Comparison of ENCODE assay signal across 17 cellular contexts in genomic region chr1:214009613-214010550, GRCh38. TPM values are rescaled to one million over a fixed set of nuclear protein-coding genes. Genes with fewer than 3 reads are reported as not detected.
DNase-seq lines count a peak whose midpoint lies in the region; ATAC-seq, FAIRE-seq and TF ChIP-seq lines count a peak whose summit lies in the region.
"Had no signal": no experiment of that assay in that cellular context is flagged by ENCODE, and none has a peak within 500 bp of the region (broad histone marks: within the 10 kb centered on the region; RNA-seq: fewer than 3 reads in every experiment).

No MANE protein-coding gene starts in this region.

- H2BK15ac ChIP-seq in H1 (ENCODE audit: low read length) = 0 out of 2 replicates have a peak overlapping the region, but pooled peaks have one; percentile 34

- TF ChIP-seq CTCF in left ventricle myocardium inferior (IDR thresholded peaks at IDR 0.05; ENCODE audit: borderline replicate concordance) = no peak
- no peak for TF ChIP-seq CTCF in heart right ventricle (IDR thresholded peaks at IDR 0.05)
- TF ChIP-seq CTCF in H1 (IDR thresholded peaks at IDR 0.05; ENCODE audit: control extremely low read depth in 1 of 3, insufficient read depth in 1 of 3, low read depth in 1 of 3, low read length in 3 of 3) = no peak
- TF ChIP-seq CTCF in neural crest cell (conservative IDR thresholded peaks at IDR 0.05) = no peak
- no peak for TF ChIP-seq CTCF in mammary epithelial cell (conservative IDR thresholded peaks at IDR 0.05 in 1 of 2, IDR thresholded peaks at IDR 0.05 in 1 of 2; ENCODE audit: extremely low read depth in 1 of 2, insufficient read depth in 1 of 2, low read depth in 1 of 2, low read length in 2 of 2)

- in situ Hi-C loops in mammary epithelial cell (cut with MboI; ENCODE audit: low sequenced_read_pairs in 2 of 2) = no loop called here

- H3K23me2 ChIP-seq in H1 (ENCODE audit: low read depth, low read length) = no peaks in the 10 kb centered on the region

- no peak overlapping the region for H3K4me2 ChIP-seq in H1 (ENCODE audit: insufficient read depth in 1 of 2, low read depth in 2 of 2, low read length in 2 of 2)
- H3K4me2 ChIP-seq in mammary epithelial cell (ENCODE audit: insufficient read depth, low read depth, low read length) = no peak overlapping the region
- H3K4me2 ChIP-seq: PC-9 had no signal

- no peak overlapping the region for H3K4me3 ChIP-seq in left ventricle myocardium inferior
- H3K4me3 ChIP-seq in heart right ventricle = no peak overlapping the region
- no peak overlapping the region for H3K4me3 ChIP-seq in H1 (ENCODE audit: extremely low read depth in 1 of 4, insufficient read depth in 2 of 4, low read depth in 3 of 4, low read length in 4 of 4)
- H3K4me3 ChIP-seq in mammary epithelial cell (replicated peaks in 1 of 3; ENCODE audit: insufficient read depth in 1 of 3, low read depth in 2 of 3, low read length in 3 of 3) = no peak overlapping the region
- H3K4me3 ChIP-seq: PC-9 had no signal

- no peak overlapping the region for H4K91ac ChIP-seq in H1 (replicated peaks; ENCODE audit: insufficient read length, low read length)

- no peak for ATAC-seq in heart right ventricle
- no peak for ATAC-seq in GM21619 (IDR thresholded peaks at IDR 0.05; ENCODE audit: unreplicated experiment)
- ATAC-seq: HCT116 had no signal

- no peak overlapping the region for H4K8ac ChIP-seq in H1 (ENCODE audit: extremely low read depth, insufficient read depth, low read length)

- no peaks in the 10 kb centered on the region for H3K27me3 Mint-ChIP-seq in neural crest cell (ENCODE audit: low read depth)
- H3K27me3 Mint-ChIP-seq: IgD-negative memory B cell had no signal

- no peak overlapping the region for H3K4ac ChIP-seq in H1 (replicated peaks; ENCODE audit: insufficient read length, low read depth, low read length)

- intact Hi-C loops in left ventricle myocardium inferior (cut with micrococcal nuclease) (no loop called here), heart right ventricle (cut with DNase I) (no loop called here), mammary epithelial cell (cut with micrococcal nuclease) (no loop called here)

- no TSS peak for BruUV-seq in mammary epithelial cell (replicated peaks; lab: Mats Ljungman, UMichigan)

- H3K27me3 ChIP-seq in left ventricle myocardium inferior (ENCODE audit: low read depth) (no peaks in the 10 kb centered on the region), heart right ventricle (no peaks in the 10 kb centered on the region), H1 (replicated peaks in 1 of 4; ENCODE audit: control insufficient read depth in 3 of 4, extremely low read depth in 1 of 4, insufficient read depth in 3 of 4, low read length in 3 of 4) (no peaks in the 10 kb centered on the region), mammary epithelial cell (ENCODE audit: insufficient read depth, low read length) (no peaks in the 10 kb centered on the region)

- H3K56ac ChIP-seq in H1 (replicated peaks; ENCODE audit: insufficient read length, low read depth, low read length) = no peak overlapping the region

- no peak overlapping the region for H2BK120ac ChIP-seq in H1 (replicated peaks; ENCODE audit: low read depth, low read length)

- H3K36me3 Mint-ChIP-seq in neural crest cell (ENCODE audit: low read depth) = peaks cover 16% of the 10 kb centered on the region

- no peak overlapping the region for H2AK5ac ChIP-seq in H1 (ENCODE audit: low read depth, low read length)

- no peak for TF ChIP-seq RAD21 in H1 (IDR thresholded peaks at IDR 0.05 in 1 of 2, conservative IDR thresholded peaks at IDR 0.05 in 1 of 2; ENCODE audit: low read depth in 2 of 2, low read length in 2 of 2)

- H3K23ac ChIP-seq in H1 (ENCODE audit: insufficient read length) = no peak overlapping the region

- H2AFZ ChIP-seq in H1 (ENCODE audit: low read length) = no peak overlapping the region
- no peak overlapping the region for H2AFZ ChIP-seq in mammary epithelial cell (ENCODE audit: low read depth, low read length)
- H2AFZ ChIP-seq: PC-9 had no signal

- no peak overlapping the region for H3K9ac ChIP-seq in H1 (replicated peaks in 1 of 4; ENCODE audit: extremely low read depth in 1 of 4, low read depth in 3 of 4, low read length in 3 of 4)
- H3K9ac ChIP-seq in mammary epithelial cell (ENCODE audit: insufficient read depth, low read length) = no peak overlapping the region

- H3K36me3 ChIP-seq in left ventricle myocardium inferior (peaks cover 5% of the 10 kb centered on the region), heart right ventricle (peaks cover 0 to 16% (median 0%) of the 10 kb centered on the region in 9 donors), H1 (ENCODE audit: control insufficient read depth in 2 of 4, insufficient read depth in 4 of 4, low read length in 3 of 4) (no peaks in the 10 kb centered on the region), mammary epithelial cell (ENCODE audit: insufficient read depth, low read length) (no peaks in the 10 kb centered on the region)

- H3K9me3 ChIP-seq in left ventricle myocardium inferior (replicated peaks) (no peaks in the 10 kb centered on the region), heart right ventricle (no peaks in the 10 kb centered on the region), H1 (ENCODE audit: insufficient read depth in 2 of 2, low read depth in 1 of 2, low read length in 1 of 2) (no peaks in the 10 kb centered on the region), mammary epithelial cell (replicated peaks; ENCODE audit: insufficient read depth, low read length) (no peaks in the 10 kb centered on the region)

- H3K4me1 Mint-ChIP-seq in neural crest cell = peaks cover 33% of the 10 kb centered on the region
- H3K4me1 Mint-ChIP-seq: IgD-negative memory B cell had no signal

- DNase-seq in left ventricle myocardium inferior (no peak), heart right ventricle (no peak), H1 (ENCODE audit: low read depth in 1 of 2, low spot score in 2 of 2) (no peak), neural crest cell (ENCODE audit: low read depth, low spot score) (no peak), NCI-H82 (lab: John Stamatoyannopoulos, UW) (no peak), mammary epithelial cell (no peak), CD1c-positive myeloid dendritic cell (ENCODE audit: extremely low spot score) (no peak)
- DNase-seq: COR-L47, DMS53, NCI-H2029, NCI-H748 treated with DMSO at 0.1 percent for 48 hours, PC-9 had no signal

- dilution Hi-C loops in mammary epithelial cell (cut with HindIII; ENCODE audit: low sequenced_read_pairs) = no loop called here

- H2BK5ac ChIP-seq in H1 (ENCODE audit: low read depth, low read length) = no peak overlapping the region

- peak overlapping the region; percentile 17 for H3K4me3 Mint-ChIP-seq in neural crest cell
- H3K4me3 Mint-ChIP-seq: IgD-negative memory B cell had no signal

- H3K79me2 ChIP-seq in H1 (ENCODE audit: control insufficient read depth in 1 of 2, insufficient read depth in 2 of 2, low read length in 2 of 2) (no peaks in the 10 kb centered on the region), mammary epithelial cell (ENCODE audit: insufficient read depth, low read length) (no peaks in the 10 kb centered on the region)

- CTCF ChIA-PET in H1 (lab: Charles Lee; ENCODE audit: partially characterized antibody) (interaction anchor here (1.2 to 1.7 kb wide), 2 partner anchors 113 kb away, joined by 4 read pairs; no protein-coding TSS in a partner anchor), mammary epithelial cell (lab: Charles Lee; ENCODE audit: low non-redundant PET) (no interaction called here)

- H3K4me1 ChIP-seq in left ventricle myocardium inferior (peaks cover 61% of the 10 kb centered on the region), heart right ventricle (peaks cover 0 to 53% (median 18%) of the 10 kb centered on the region in 9 donors), H1 (replicated peaks in 1 of 4; ENCODE audit: control insufficient read depth in 3 of 4, insufficient read depth in 4 of 4, low read length in 3 of 4) (no peaks in the 10 kb centered on the region), mammary epithelial cell (ENCODE audit: insufficient read depth, low read length) (no peaks in the 10 kb centered on the region)

- H3K27ac ChIP-seq in left ventricle myocardium inferior (replicated peaks) (peak overlapping the region; percentile 60), heart right ventricle (peak overlapping the region in 5 of 10 donors; percentile 8 to 46 (median 26)), H1 (ENCODE audit: low read depth, low read length) (no peak overlapping the region), mammary epithelial cell (ENCODE audit: insufficient read depth, low read depth, low read length) (no peak overlapping the region)
- H3K27ac ChIP-seq: C4-2B, PC-9 had no signal

- no peak overlapping the region for H4K5ac ChIP-seq in H1 (ENCODE audit: insufficient read length, low read depth, low read length)

- H3K14ac ChIP-seq in H1 (ENCODE audit: insufficient read length) = no peak overlapping the region

- POLR2A ChIA-PET in H1 (lab: Charles Lee; ENCODE audit: partially characterized antibody) = no interaction called here

- H4K20me1 ChIP-seq in H1 (replicated peaks in 1 of 2; ENCODE audit: control insufficient read depth in 1 of 2, insufficient read depth in 2 of 2, low read length in 2 of 2) (no peaks in the 10 kb centered on the region), mammary epithelial cell (ENCODE audit: insufficient read depth, low read length) (no peaks in the 10 kb centered on the region)

- H3K18ac ChIP-seq in H1 (ENCODE audit: extremely low read depth, low read length) = no peak overlapping the region

- no peak for FAIRE-seq in H1 (lab: Jason Lieb, UNC)
- FAIRE-seq: A204.1 had no signal

- peak overlapping the region; percentile 44 for H3K27ac Mint-ChIP-seq in neural crest cell (ENCODE audit: unreplicated experiment)
- H3K27ac Mint-ChIP-seq: IgD-negative memory B cell had no signal

- TF ChIP-seq EP300 in H1 (IDR thresholded peaks at IDR 0.05; ENCODE audit: borderline replicate concordance in 1 of 2, low read depth in 2 of 2, low read length in 2 of 2) = no peak

- H3K79me1 ChIP-seq in H1 (ENCODE audit: low read depth, low read length) = no peaks in the 10 kb centered on the region

- WGBS in heart right ventricle, 2 donors = 27 to 34% methylated on average over 10 of the region's 10 CpGs
- WGBS in H1 (ENCODE audit: extremely low coverage in 1 of 2, insufficient coverage in 1 of 2, insufficient read length in 1 of 2, insufficient replicate concordance in 2 of 2, low coverage in 1 of 2, low lambda C conversion rate in 2 of 2, missing lambda C conversion rate in 1 of 2), 2 experiments = 90% methylated on average over 10 of the region's 10 CpGs; no CpG with 5 or more reads in 1 of the 2 experiments
- WGBS in mammary epithelial cell (ENCODE audit: low coverage, missing lambda C conversion rate) = 91% methylated on average over 10 of the region's 10 CpGs

- H3K9me3 Mint-ChIP-seq in neural crest cell = no peaks in the 10 kb centered on the region

- H2BK12ac ChIP-seq in H1 (ENCODE audit: low read depth, low read length) = no peak overlapping the region

- H2BK20ac ChIP-seq in H1 (ENCODE audit: low read length) = no peak overlapping the region

- no peak for TF ChIP-seq POLR2A in H1 (IDR thresholded peaks at IDR 0.05; ENCODE audit: control extremely low read depth in 1 of 2, low read depth in 2 of 2, low read length in 2 of 2)

RNA-seq across cellular contexts. Expression of gene PROX1, which starts 22.1 kb away (rescaled TPM):
- total RNA-seq in left ventricle myocardium inferior = 80.6 TPM
- 100 to 1,000 TPM in 8 of 10 donors, 10 to 100 TPM in 2; 52.6 to 132 (median 116) TPM for total RNA-seq in heart right ventricle
- 10 to 100 TPM in 1 of 2 donors, 1 to 10 TPM in 1; 2.5 to 10.2 TPM for polyA plus RNA-seq in heart right ventricle
- total RNA-seq in H1 (2021; fragmentation: NEBNext Ultra II Directional; extraction: Animal tissue kit (Norgen Biotek cat#: 25700)) = 1.5 and 2.0 TPM in 2 replicates
- 0.30 and 0.82 TPM in 2 replicates for polyA plus RNA-seq in H1 (2011; rRNA removed)
- polyA plus RNA-seq in H1 (2011; cell fraction: cytosol; rRNA removed) = 0.30 TPM
- polyA plus RNA-seq in H1 (2011; cell fraction: nucleus; rRNA removed) = 0.80 TPM
- 0.33 to 0.96 TPM (median 0.75 TPM) in 4 replicates for polyA plus RNA-seq in H1 (2012, experiment 1 of 2)
- polyA plus RNA-seq in H1 (2012, experiment 2 of 2) = 0.45 TPM
- polyA plus RNA-seq in H1 (2013, experiment 1 of 2) = 0.32 TPM
- 0.40 TPM for polyA plus RNA-seq in H1 (2013, experiment 2 of 2)
- polyA minus RNA-seq in H1 (2011; rRNA and poly(A)+ RNA removed) = 0.54 and 2.3 TPM in 2 replicates
- 1.0 TPM for polyA minus RNA-seq in H1 (2011; cell fraction: cytosol; rRNA and poly(A)+ RNA removed)
- polyA minus RNA-seq in H1 (2011; cell fraction: nucleus; rRNA and poly(A)+ RNA removed) = 3.6 TPM
- total RNA-seq in neural crest cell = 14.3 and 17.5 TPM in 2 replicates
- under 1 TPM; 0.33 to 0.35 TPM for total RNA-seq in mammary epithelial cell
- 0.09 TPM for polyA plus RNA-seq in mammary epithelial cell
- polyA minus RNA-seq in mammary epithelial cell = 37.7 TPM
- total RNA-seq: PC-9 had no signal
